In genomic region chr10:63161592-63161991, GRCh38 we compare ENCODE assay signal across 19 cellular contexts. TPM values are rescaled to one million over a fixed set of nuclear protein-coding genes. Genes with fewer than 3 reads are reported as not detected.
A peak's percentile ranks its signal among the peaks of the same experiment; 100 is the strongest.
DNase-seq lines count a peak whose midpoint lies in the region; ATAC-seq, FAIRE-seq and TF ChIP-seq lines count a peak whose summit lies in the region.
"Had no signal": no experiment of that assay in that cellular context is flagged by ENCODE, and none has a peak within 500 bp of the region (broad histone marks: within the 10 kb centered on the region; RNA-seq: fewer than 3 reads in every experiment).

No MANE protein-coding gene starts in this region.

- no peak overlapping the region for H3T11ph ChIP-seq in H9 (ENCODE audit: low read length)

- TF ChIP-seq RAD21 in GM12878 (IDR thresholded peaks at IDR 0.05; ENCODE audit: insufficient read depth, low read depth, low read length): no peak

- no peaks in the 10 kb centered on the region for H3K27me3 Mint-ChIP-seq in CD4-positive, alpha-beta memory T cell
- no peaks in the 10 kb centered on the region; the same call in 1 of the 2 replicates for H3K27me3 Mint-ChIP-seq in H9 (ENCODE audit: low read depth)
- no peaks in the 10 kb centered on the region for H3K27me3 Mint-ChIP-seq in nephron progenitor cell (ENCODE audit: low read depth, poor library complexity)
- no peaks in the 10 kb centered on the region for H3K27me3 Mint-ChIP-seq in MCF 10A (ENCODE audit: insufficient read depth, unreplicated experiment)
- H3K27me3 Mint-ChIP-seq: CD4-positive, alpha-beta T cell had no signal

- SMC1A ChIA-PET in GM12878 (lab: Charles Lee; ENCODE audit: uncharacterized antibody, unreplicated experiment): interaction anchor here (0.6 to 6.9 kb wide), 11 partner anchors 15 to 724 kb away, joined by 3 to 103 read pairs (median 4); no protein-coding TSS in a partner anchor

- FAIRE-seq in GM12878 (lab: Jason Lieb, UNC) (no peak), pancreas (lab: Jason Lieb, UNC) (no peak)

- H3K4me3 Mint-ChIP-seq in CD4-positive, alpha-beta memory T cell: no peak overlapping the region
- H3K4me3 Mint-ChIP-seq in H9: no peak overlapping the region
- H3K4me3 Mint-ChIP-seq in nephron progenitor cell: no peak overlapping the region
- no peak overlapping the region for H3K4me3 Mint-ChIP-seq in MCF 10A (ENCODE audit: unreplicated experiment)
- H3K4me3 Mint-ChIP-seq: CD4-positive, alpha-beta T cell; GM23338 had no signal

- H4K20me1 ChIP-seq in H9 (ENCODE audit: control insufficient read depth, insufficient read depth, insufficient read length) (no peaks in the 10 kb centered on the region), GM12878 (ENCODE audit: control insufficient read depth, insufficient read depth) (no peaks in the 10 kb centered on the region)

- no peak overlapping the region for H3K56ac ChIP-seq in H9 (ENCODE audit: insufficient read length, low read depth, low read length)

- DNase-seq in CD4-positive, alpha-beta memory T cell: no peak
- DNase-seq in H9: no peak
- DNase-seq in GM12878 (ENCODE audit: low read depth, low spot score): no peak
- no peak for DNase-seq in nephron progenitor cell
- DNase-seq in MCF 10A (ENCODE audit: unreplicated experiment): no peak
- DNase-seq in caudate nucleus (lab: John Stamatoyannopoulos, UW): no peak
- no peak for DNase-seq in pancreas
- DNase-seq: ACHN; CD4-positive, alpha-beta T cell; GF-D8; Karpas-422; NCI-H1417; NCI-H1930; NCI-H2171 treated with DMSO at 0.1 percent for 48 hours; NCI-H510A; NCI-H82; Peyer's patch; SHP77 had no signal

- H3K79me1 ChIP-seq in H9 (ENCODE audit: insufficient read depth, low read depth, low read length, poor library complexity, severe bottlenecking): no peaks in the 10 kb centered on the region

- RAD21 ChIA-PET in GM12878 (lab: Charles Lee; ENCODE audit: unreplicated experiment): interaction anchor here (1.2 to 6.0 kb wide), 10 partner anchors 12 to 571 kb away, joined by 3 to 47 read pairs (median 4); no protein-coding TSS in a partner anchor

- no peak overlapping the region for H4K5ac ChIP-seq in H9 (ENCODE audit: insufficient read length, low read depth, low read length)

- H3K23ac ChIP-seq in H9 (ENCODE audit: insufficient read length, low read depth, low read length): no peak overlapping the region

- no peaks in the 10 kb centered on the region for H3K9me3 ChIP-seq in CD4-positive, alpha-beta memory T cell (ENCODE audit: control insufficient read depth in 1 of 2, low read length in 2 of 2)
- H3K9me3 ChIP-seq in H9 (ENCODE audit: control insufficient read depth, low read depth, low read length): no peaks in the 10 kb centered on the region
- H3K9me3 ChIP-seq in GM12878 (replicated peaks; ENCODE audit: control insufficient read depth, insufficient read depth, low read length): no peaks in the 10 kb centered on the region
- H3K9me3 ChIP-seq in pancreas: no peaks in the 10 kb centered on the region
- H3K9me3 ChIP-seq: Peyer's patch had no signal

- H2BK12ac ChIP-seq in H9 (ENCODE audit: insufficient read length, low read depth, low read length): no peak overlapping the region

- TF ChIP-seq EP300 in GM12878 (IDR thresholded peaks at IDR 0.05; ENCODE audit: borderline replicate concordance in 1 of 2, control insufficient read depth in 1 of 2, low read depth in 2 of 2, low read length in 2 of 2): no peak

- peaks cover 7 to 22% of the 10 kb centered on the region in 2 donors for H3K36me3 Mint-ChIP-seq in CD4-positive, alpha-beta memory T cell
- H3K36me3 Mint-ChIP-seq in H9 (ENCODE audit: insufficient read depth in 1 of 3, low read depth in 3 of 3) (peaks cover 6 to 27% (median 11%) of the 10 kb centered on the region in 3 experiments; a peak in 5 of 7 replicates), nephron progenitor cell (ENCODE audit: low read depth) (peaks cover 6% of the 10 kb centered on the region), MCF 10A (ENCODE audit: insufficient read depth, unreplicated experiment) (peaks cover 45% of the 10 kb centered on the region)

- H2BK5ac ChIP-seq in H9 (ENCODE audit: insufficient read length, low read length): no peak overlapping the region

- H3K4me2 ChIP-seq in H9 (ENCODE audit: insufficient read depth, insufficient read length, low read length): no peak overlapping the region
- no peak overlapping the region for H3K4me2 ChIP-seq in GM12878 (ENCODE audit: control insufficient read depth, insufficient read depth)
- H3K4me2 ChIP-seq: GM23338 had no signal

- peak overlapping the region in 4 of 7 donors; percentile 59 to 75 (median 65) for H3K27ac Mint-ChIP-seq in CD4-positive, alpha-beta memory T cell
- H3K27ac Mint-ChIP-seq in H9 (peak overlapping the region in 2 of 3 experiments; percentile 17 to 30; a peak in 3 of 7 replicates), nephron progenitor cell (peak overlapping the region; percentile 6), MCF 10A (ENCODE audit: low read depth, unreplicated experiment) (no peak overlapping the region)
- H3K27ac Mint-ChIP-seq: GM23338 had no signal

- CTCF ChIA-PET in CD4-positive, alpha-beta memory T cell (lab: Charles Lee; ENCODE audit: partially characterized antibody): interaction anchor here (1.0 to 13.4 kb wide), 8 partner anchors 9 to 725 kb away, joined by 3 to 407 read pairs (median 5); no protein-coding TSS in a partner anchor
- CTCF ChIA-PET in GM12878 (lab: Yijun Ruan, JAX) (interaction anchor here (0.8 to 17.6 kb wide), 11 partner anchors 15 to 896 kb away, joined by 3 to 521 read pairs (median 4); no protein-coding TSS in a partner anchor), MCF 10A (lab: Yijun Ruan, JAX) (interaction anchor here (1.0 to 7.2 kb wide), 8 partner anchors 16 to 566 kb away, joined by 3 to 105 read pairs (median 4); no protein-coding TSS in a partner anchor)

- no peak overlapping the region for H2AFZ ChIP-seq in H9 (ENCODE audit: low read length)
- H2AFZ ChIP-seq in GM12878 (ENCODE audit: control insufficient read depth, low read depth, low read length): no peak overlapping the region
- H2AFZ ChIP-seq: GM23338 had no signal

- H3K4me1 Mint-ChIP-seq in CD4-positive, alpha-beta memory T cell: peaks cover 7 to 12% (median 9%) of the 10 kb centered on the region in 4 donors
- H3K4me1 Mint-ChIP-seq in H9: peaks cover 4 to 5% of the 10 kb centered on the region in 2 experiments; a peak in 3 of 4 replicates
- H3K4me1 Mint-ChIP-seq in nephron progenitor cell: peaks cover 7% of the 10 kb centered on the region
- no peaks in the 10 kb centered on the region for H3K4me1 Mint-ChIP-seq in MCF 10A (ENCODE audit: insufficient read depth, unreplicated experiment)
- H3K4me1 Mint-ChIP-seq: GM23338 had no signal

- BruUV-seq in GM12878 (replicated peaks; lab: Mats Ljungman, UMichigan): no TSS peak
- BruUV-seq in MCF 10A (replicated peaks; lab: Mats Ljungman, UMichigan): no TSS peak

- no peaks in the 10 kb centered on the region for H3K36me3 ChIP-seq in CD4-positive, alpha-beta memory T cell (ENCODE audit: insufficient read depth, low read length)
- H3K36me3 ChIP-seq in GM12878 (ENCODE audit: control insufficient read depth in 2 of 2, insufficient read depth in 2 of 2, low read length in 1 of 2): peaks cover 1 to 11% of the 10 kb centered on the region in 2 experiments; a peak in 3 of 4 replicates
- H3K36me3 ChIP-seq in pancreas: no peaks in the 10 kb centered on the region

- no peak overlapping the region for H2BK20ac ChIP-seq in H9 (ENCODE audit: low read depth, low read length, poor library complexity, severe bottlenecking)

- no peak overlapping the region for H3K4me3 ChIP-seq in CD4-positive, alpha-beta memory T cell (ENCODE audit: low read length in 2 of 2)
- H3K4me3 ChIP-seq in GM12878: no peak overlapping the region
- H3K4me3 ChIP-seq in pancreas: no peak overlapping the region
- H3K4me3 ChIP-seq: GM23338, Peyer's patch had no signal

- no peak for TF ChIP-seq POLR2A in GM12878 (IDR thresholded peaks at IDR 0.05; ENCODE audit: low read depth, low read length)

- no peak overlapping the region for H2BK120ac ChIP-seq in H9 (ENCODE audit: low read depth, low read length, poor library complexity, severe bottlenecking)

- no peak overlapping the region for H3K14ac ChIP-seq in H9 (ENCODE audit: insufficient read depth, low read length)

- in situ Hi-C loops in GM12878 (cut with MboI): no loop called here

- no CpG with 5 or more reads among the region's 2 CpGs for WGBS in H9 (ENCODE audit: extremely low coverage, insufficient read length, low lambda C conversion rate)
- 72% methylated on average over 2 of the region's 2 CpGs for WGBS in GM12878 (ENCODE audit: insufficient coverage, insufficient replicate concordance, low lambda C conversion rate, missing lambda C conversion rate)
- 39 to 45% methylated on average over 2 of the region's 2 CpGs for WGBS in pancreas, 2 donors

- no peak overlapping the region for H3K18ac ChIP-seq in H9 (ENCODE audit: insufficient read length, low read depth, low read length)

- H2BK15ac ChIP-seq in H9 (ENCODE audit: low read depth, low read length): no peak overlapping the region

- H4K91ac ChIP-seq in H9 (ENCODE audit: insufficient read length, low read depth, low read length): no peak overlapping the region

- H2AK5ac ChIP-seq in H9 (ENCODE audit: insufficient read length, low read length): no peak overlapping the region

- peaks cover 0 to 2% (median 0%) of the 10 kb centered on the region in 8 donors for H3K9me3 Mint-ChIP-seq in CD4-positive, alpha-beta memory T cell
- H3K9me3 Mint-ChIP-seq in H9: no peaks in the 10 kb centered on the region; a peak in 1 of 5 replicates
- H3K9me3 Mint-ChIP-seq in nephron progenitor cell: no peaks in the 10 kb centered on the region
- H3K9me3 Mint-ChIP-seq in MCF 10A (ENCODE audit: unreplicated experiment): no peaks in the 10 kb centered on the region
- H3K9me3 Mint-ChIP-seq: CD4-positive, alpha-beta T cell; GM23338 had no signal

- H3K4me1 ChIP-seq in CD4-positive, alpha-beta memory T cell (ENCODE audit: insufficient read depth, low read length): no peaks in the 10 kb centered on the region
- H3K4me1 ChIP-seq in H9 (ENCODE audit: insufficient read depth, low read length) (no peaks in the 10 kb centered on the region), GM12878 (ENCODE audit: control insufficient read depth, insufficient read depth, low read length) (peaks cover 3% of the 10 kb centered on the region; the same call in 1 of the 2 replicates), pancreas (peaks cover 0 to 7% (median 0%) of the 10 kb centered on the region in 3 donors)
- H3K4me1 ChIP-seq: Peyer's patch had no signal

- no peak overlapping the region for H3K27ac ChIP-seq in CD4-positive, alpha-beta memory T cell (ENCODE audit: low read depth, low read length)
- H3K27ac ChIP-seq in H9 (ENCODE audit: insufficient read length, low read depth, low read length) (no peak overlapping the region), GM12878 (ENCODE audit: control insufficient read depth, insufficient read depth) (no peak overlapping the region), caudate nucleus (ENCODE audit: low read depth, low read length) (no peak overlapping the region), pancreas (no peak overlapping the region)
- H3K27ac ChIP-seq: Peyer's patch had no signal

- POLR2A ChIA-PET in CD4-positive, alpha-beta memory T cell (lab: Charles Lee; ENCODE audit: partially characterized antibody): interaction anchor here (0.5 kb wide), 1 partner anchor 102 kb away, joined by 5 read pairs; no protein-coding TSS in a partner anchor
- POLR2A ChIA-PET in GM12878 (lab: Charles Lee): interaction anchor here (1.0 kb wide), 1 partner anchor 467 kb away, joined by 3 read pairs; no protein-coding TSS in a partner anchor
- POLR2A ChIA-PET in MCF 10A (lab: Yijun Ruan, JAX): interaction anchor here (0.6 to 1.6 kb wide), 5 partner anchors 9 to 724 kb away, joined by 3 to 4 read pairs (median 3); no protein-coding TSS in a partner anchor

- intact Hi-C loops in CD4-positive, alpha-beta memory T cell (cut with micrococcal nuclease): no loop called here
- intact Hi-C loops in GM12878 (cut with micrococcal nuclease; ENCODE audit: unreplicated experiment): no loop called here
- intact Hi-C loops in MCF 10A (cut with micrococcal nuclease): no loop called here
- intact Hi-C loops in pancreas (cut with DNase I): no loop called here

- no peaks in the 10 kb centered on the region for H3K79me2 ChIP-seq in H9 (ENCODE audit: insufficient read depth, low read length)
- H3K79me2 ChIP-seq in GM12878 (ENCODE audit: control insufficient read depth, insufficient read depth, low read length): no peaks in the 10 kb centered on the region

- H3K4ac ChIP-seq in H9 (ENCODE audit: low read depth, low read length): no peak overlapping the region

- ATAC-seq in GM12878 (no peak), pancreas (no peak)
- ATAC-seq: GM23338 had no signal

- H3K27me3 ChIP-seq in CD4-positive, alpha-beta memory T cell (ENCODE audit: insufficient read depth, low read length): no peaks in the 10 kb centered on the region
- H3K27me3 ChIP-seq in H9 (ENCODE audit: insufficient read depth, low read length) (no peaks in the 10 kb centered on the region), GM12878 (replicated peaks in 1 of 2; ENCODE audit: control insufficient read depth in 2 of 2, insufficient read depth in 2 of 2, low read length in 1 of 2) (no peaks in the 10 kb centered on the region), pancreas (no peaks in the 10 kb centered on the region)
- H3K27me3 ChIP-seq: Peyer's patch had no signal

- TF ChIP-seq CTCF in H9 (conservative IDR thresholded peaks at IDR 0.05) (no peak), GM12878 (IDR thresholded peaks at IDR 0.05 in 2 of 3, conservative IDR thresholded peaks at IDR 0.05 in 1 of 3; ENCODE audit: control insufficient read depth in 2 of 3, extremely low read depth in 1 of 3, insufficient read depth in 1 of 3, low read depth in 3 of 3, low read length in 3 of 3) (no peak), nephron progenitor cell (IDR thresholded peaks at IDR 0.05) (no peak), MCF 10A (IDR thresholded peaks at IDR 0.05; ENCODE audit: unreplicated experiment) (no peak), pancreas (IDR thresholded peaks at IDR 0.05) (no peak)

- H3K9ac ChIP-seq in H9 (ENCODE audit: extremely low read depth, insufficient read length, low read length): no peak overlapping the region
- no peak overlapping the region for H3K9ac ChIP-seq in GM12878 (ENCODE audit: control insufficient read depth, insufficient read depth, low read length)

- H3K23me2 ChIP-seq in H9 (ENCODE audit: insufficient read length, low read depth, low read length, poor library complexity, severe bottlenecking): no peaks in the 10 kb centered on the region

- H4K8ac ChIP-seq in H9 (replicated peaks; ENCODE audit: insufficient read length, low read depth, low read length): no peak overlapping the region

RNA-seq across cellular contexts. Expression of gene NRBF2, which starts 28.5 kb away (rescaled TPM):
- 10 to 100 TPM; 17.8 to 18.2 TPM for total RNA-seq in CD4-positive, alpha-beta memory T cell
- polyA plus RNA-seq in CD4-positive, alpha-beta memory T cell: 10 to 100 TPM; 20.3 to 31.8 TPM
- 29.7 and 30.1 TPM in 2 replicates for total RNA-seq in H9 (2021)
- total RNA-seq in GM12878 (2013; cell fraction: nucleolus; rRNA removed): 13.4 and 14.2 TPM in 2 replicates
- 18.8 and 20.4 TPM in 2 replicates for total RNA-seq in GM12878 (2014; rRNA removed)
- total RNA-seq in GM12878 (2014; rRNA removed; fragmentation: Illumina TruSeq; extraction: Trizol): 26.6 and 27.3 TPM in 2 replicates
- total RNA-seq in GM12878 (2021): 17.8 and 20.4 TPM in 2 replicates
- 15.7 TPM for polyA plus RNA-seq in GM12878 (2011; ENCODE audit: low read depth)
- polyA plus RNA-seq in GM12878 (2011; rRNA removed): 26.3 and 32.1 TPM in 2 replicates
- polyA plus RNA-seq in GM12878 (2011; cell fraction: cytosol; rRNA removed): 11.6 and 11.7 TPM in 2 replicates
- 6.9 and 8.9 TPM in 2 replicates for polyA plus RNA-seq in GM12878 (2011; cell fraction: nucleus; rRNA removed)
- polyA plus RNA-seq in GM12878 (2012): 21.3 and 22.5 TPM in 2 replicates
- 28.2 and 30.1 TPM in 2 replicates for polyA plus RNA-seq in GM12878 (2014; fragmentation: Illumina TruSeq; extraction: Trizol)
- 10 to 100 TPM; 33.2 to 35.0 TPM for polyA plus RNA-seq in GM12878 (2014; fragmentation: Nextera tagmentation; extraction: Ambion mirVana)
- polyA plus RNA-seq in GM12878 (2014; rRNA removed): 19.2 and 19.8 TPM in 2 replicates
- 10 to 100 TPM; 34.7 to 39.8 TPM for polyA plus RNA-seq in GM12878 (2016; fragmentation: Nextera tagmentation; extraction: Ambion mirVana)
- 9.8 and 11.0 TPM in 2 replicates for polyA minus RNA-seq in GM12878 (2011; rRNA and poly(A)+ RNA removed)
- 7.2 and 8.3 TPM in 2 replicates for polyA minus RNA-seq in GM12878 (2011; cell fraction: cytosol; rRNA and poly(A)+ RNA removed)
- 4.2 and 7.8 TPM in 2 replicates for polyA minus RNA-seq in GM12878 (2011; cell fraction: nucleus; rRNA and poly(A)+ RNA removed)
- 44.9 and 56.9 TPM in 2 replicates for total RNA-seq in MCF 10A (2022)
- total RNA-seq in pancreas: 10 to 100 TPM in 2 of 6 donors, 1 to 10 TPM in 4; 5.0 to 10.2 (median 6.3) TPM
- 1 to 10 TPM; 2.1 to 5.6 TPM for polyA plus RNA-seq in pancreas
